Comparison of ENCODE assay signal across 15 cellular contexts in genomic region chr3:9047465-9048346, GRCh38.
A peak's percentile ranks its signal among the peaks of the same experiment; 100 is the strongest.
DNase-seq lines count a peak whose midpoint lies in the region; ATAC-seq, FAIRE-seq and TF ChIP-seq lines count a peak whose summit lies in the region.
"Had no signal": no experiment of that assay in that cellular context is flagged by ENCODE, and none has a peak within 500 bp of the region (broad histone marks: within the 10 kb centered on the region; RNA-seq: fewer than 3 reads in every experiment).

No MANE protein-coding gene starts in this region.

- H3K36me3 Mint-ChIP-seq in brain, result peaks cover 85% of the 10 kb centered on the region

- POLR2A ChIA-PET in HepG2 (lab: Yijun Ruan, JAX), result no interaction called here

- no peaks in the 10 kb centered on the region for H3K79me2 ChIP-seq in HepG2 (ENCODE audit: insufficient read depth, low read length)

- CTCF ChIA-PET in HepG2 (lab: Yijun Ruan, JAX; ENCODE audit: low intra/inter-chr PET ratio, low total read pairs), result no interaction called here

- H3K27ac ChIP-seq in HepG2 (ENCODE audit: extremely low read length, insufficient read depth, low read length), result no peak overlapping the region
- no peak overlapping the region for H3K27ac ChIP-seq in small intestine (ENCODE audit: low read depth in 1 of 2, low read length in 1 of 2)

- peak overlapping the region in 3 of 5 experiments; percentile 38 to 83 (median 66) for H3K27ac Mint-ChIP-seq in brain
- H3K27ac Mint-ChIP-seq: B cell had no signal

- H3K4me1 Mint-ChIP-seq in brain, result no peaks in the 10 kb centered on the region
- H3K4me1 Mint-ChIP-seq: B cell; CD4-positive, CD25-positive, alpha-beta regulatory T cell had no signal

- H3K9ac ChIP-seq in HepG2 (ENCODE audit: insufficient read depth, low read depth, low read length), result no peak overlapping the region

- DNase-seq in HuH-7 (ENCODE audit: low spot score) (peak; percentile 37), HepG2 (ENCODE audit: low spot score) (no peak), small intestine (peak; percentile 43), iPS-NIHi11 (ENCODE audit: low spot score) (no peak)
- no peak for DNase-seq in stimulated activated CD4-positive, alpha-beta T cell treated with anti-CD3 and anti-CD28 coated beads, Interleukin-12 subunit alpha, Interleukin-12 subunit beta, amount 100 ng/mL, for 4 hours
- DNase-seq: Caco-2; CD4-positive, CD25-positive, alpha-beta regulatory T cell; DMS53; H7; NCI-H1417; NCI-H187 treated with DMSO at 0.1 percent for 48 hours; NCI-H510A had no signal

- H3K9me3 ChIP-seq in HepG2 (ENCODE audit: low read length) (no peaks in the 10 kb centered on the region), small intestine (ENCODE audit: control insufficient read depth, low read depth) (no peaks in the 10 kb centered on the region)
- H3K9me3 ChIP-seq: Caco-2 had no signal

- no TSS peak for BruUV-seq in HepG2 (replicated peaks; lab: Mats Ljungman, UMichigan)

- H4K20me1 ChIP-seq in HepG2 (ENCODE audit: insufficient read depth, low read length), result no peaks in the 10 kb centered on the region

- TF ChIP-seq CTCF in brain (conservative IDR thresholded peaks at IDR 0.05) (no peak), HepG2 (CRISPR knock-in tag; IDR thresholded peaks at IDR 0.05) (no peak)

- FAIRE-seq in HepG2 (lab: Jason Lieb, UNC) (no peak), small intestine (lab: Jason Lieb, UNC) (no peak)

- in situ Hi-C loops in HepG2 (cut with HindIII; ENCODE audit: extremely low pct_ligation_motif_present, low pct_unique_long_range_greater_than_20kb), result no loop called here

- WGBS in HepG2 (ENCODE audit: low lambda C conversion rate), result 46% methylated on average over 20 of the region's 20 CpGs
- 54 to 80% (median 60%) methylated on average over 20 of the region's 20 CpGs for WGBS in small intestine, 3 donors

- H2AFZ ChIP-seq in HepG2 (ENCODE audit: low read length), result no peak overlapping the region

- no peak for TF ChIP-seq EP300 in HepG2 (IDR thresholded peaks at IDR 0.05; ENCODE audit: low read depth in 2 of 2, low read length in 2 of 2)
- TF ChIP-seq EP300 in HepG2 (CRISPR knock-in tag; IDR thresholded peaks at IDR 0.05; ENCODE audit: borderline replicate concordance), result no peak

- H3K4me3 ChIP-seq in HepG2 (replicated peaks in 1 of 3; ENCODE audit: insufficient read depth in 1 of 3, low read depth in 2 of 3, low read length in 3 of 3), result peak overlapping the region; percentile 14 to 36 (median 25); a peak in 4 of 6 replicates
- H3K4me3 ChIP-seq in small intestine (ENCODE audit: low read depth in 1 of 2, low read length in 2 of 2), result no peak overlapping the region

- peaks cover 0 to 2% (median 0%) of the 10 kb centered on the region in 5 experiments for H3K9me3 Mint-ChIP-seq in brain

- no peak for TF ChIP-seq POLR2A in HepG2 (IDR thresholded peaks at IDR 0.05; ENCODE audit: insufficient read depth in 1 of 2, low read depth in 2 of 2, low read length in 2 of 2)

- no peak for TF ChIP-seq RAD21 in HepG2 (CRISPR knock-in tag; IDR thresholded peaks at IDR 0.05)

- H3K4me2 ChIP-seq in HepG2 (ENCODE audit: low read depth, low read length), result peak overlapping the region; percentile 58

- H3K27me3 Mint-ChIP-seq in brain, result no peaks in the 10 kb centered on the region
- H3K27me3 Mint-ChIP-seq: CD4-positive, CD25-positive, alpha-beta regulatory T cell had no signal

- H3K27me3 ChIP-seq in HepG2 (ENCODE audit: control insufficient read depth in 1 of 2, insufficient read depth in 2 of 2, low read length in 2 of 2) (peaks cover 4% of the 10 kb centered on the region in 2 experiments; a peak in 2 of 5 replicates), small intestine (ENCODE audit: control insufficient read depth in 2 of 2, insufficient read depth in 2 of 2, low read length in 2 of 2) (no peaks in the 10 kb centered on the region)

- H3K4me3 Mint-ChIP-seq in brain, result peak overlapping the region in 1 of 5 experiments; percentile 31
- H3K4me3 Mint-ChIP-seq: B cell; CD4-positive, CD25-positive, alpha-beta regulatory T cell had no signal

- intact Hi-C loops in HepG2 (cut with micrococcal nuclease; ENCODE audit: unreplicated experiment), result no loop called here

- ATAC-seq in HepG2 (peak; percentile 86), HG02938 (IDR thresholded peaks at IDR 0.05; ENCODE audit: unreplicated experiment) (no peak)

- H3K36me3 ChIP-seq in HepG2 (replicated peaks in 1 of 2; ENCODE audit: control insufficient read depth in 1 of 2, insufficient read depth in 2 of 2, low read length in 2 of 2) (no peaks in the 10 kb centered on the region), small intestine (ENCODE audit: control insufficient read depth in 2 of 2, insufficient read depth in 2 of 2, low read length in 2 of 2) (no peaks in the 10 kb centered on the region)

- H3K4me1 ChIP-seq in HepG2 (ENCODE audit: insufficient read depth, low read length) (peaks cover 5% of the 10 kb centered on the region), small intestine (ENCODE audit: control insufficient read depth in 2 of 2, insufficient read depth in 1 of 2, low read depth in 1 of 2, low read length in 1 of 2) (no peaks in the 10 kb centered on the region)
- H3K4me1 ChIP-seq: Caco-2 had no signal

TF ChIP-seq in HepG2, 621 proteins besides CTCF, POLR2A, EP300 and RAD21:
- TF ChIP-seq ZNF687 (CRISPR knock-in tag; IDR thresholded peaks at IDR 0.05) (peak; percentile 25), ZFY (CRISPR knock-in tag; IDR thresholded peaks at IDR 0.05) (0 out of 2 replicates have a peak, but pooled peaks have one; percentile 10), ZBTB8A (CRISPR knock-in tag; IDR thresholded peaks at IDR 0.05; ENCODE audit: borderline replicate concordance, low read depth) (no peak), ZNF225 (CRISPR knock-in tag; IDR thresholded peaks at IDR 0.05) (no peak), ZNF17 (CRISPR knock-in tag; IDR thresholded peaks at IDR 0.05) (no peak), CBFB (CRISPR knock-in tag; IDR thresholded peaks at IDR 0.05) (no peak), ZNF746 (CRISPR knock-in tag; IDR thresholded peaks at IDR 0.05) (0 out of 2 replicates have a peak, but pooled peaks have one; percentile 18), ELF1 (CRISPR knock-in tag; IDR thresholded peaks at IDR 0.05) (0 out of 2 replicates have a peak, but pooled peaks have one; percentile 20), ZNF782 (CRISPR knock-in tag; IDR thresholded peaks at IDR 0.05; ENCODE audit: borderline replicate concordance) (no peak), ZFX (CRISPR knock-in tag; IDR thresholded peaks at IDR 0.05; ENCODE audit: low read depth) (0 out of 2 replicates have a peak, but pooled peaks have one; percentile 37), PHF8 (CRISPR knock-in tag; IDR thresholded peaks at IDR 0.05) (0 out of 2 replicates have a peak, but pooled peaks have one; percentile 12)

Comparison
In these comparisons a context has a peak if more than half of its experiments do, and no peak if none do; other contexts are left out.
1. DNase-seq: peak in HuH-7 (single experiment) and small intestine (single experiment); none in HepG2 (single experiment), stimulated activated CD4-positive, alpha-beta T cell treated with anti-CD3 and anti-CD28 coated beads, Interleukin-12 subunit alpha, Interleukin-12 subunit beta, amount 100 ng/mL, for 4 hours (single experiment) and iPS-NIHi11 (single experiment).
2. H3K4me3 ChIP-seq: peak in HepG2 (3 of 3); none in small intestine (0 of 2).